1 cellular context compared by ENCODE assay signal in genomic region chr10:62492870-62493180, GRCh38.
TF ChIP-seq lines count a peak whose summit lies in the region.

No MANE protein-coding gene starts in this region.

TF ChIP-seq in GM23338, 12 proteins besides CTCF, POLR2A, EP300 and RAD21 (continued from another document):
- no peak for TF ChIP-seq ZNF462 (CRISPR knock-in tag; IDR thresholded peaks at IDR 0.05)
- no peak for TF ChIP-seq EZH2 (IDR thresholded peaks at IDR 0.05; ENCODE audit: low read depth, unreplicated experiment)
- TF ChIP-seq REST (IDR thresholded peaks at IDR 0.05; ENCODE audit: unreplicated experiment) = no peak
- no peak for TF ChIP-seq POLR2AphosphoS5 (IDR thresholded peaks at IDR 0.05; ENCODE audit: low read depth)
- TF ChIP-seq CREB1 (CRISPR knock-in tag; IDR thresholded peaks at IDR 0.05; ENCODE audit: low read depth) = no peak
- no peak for TF ChIP-seq ETS1 (IDR thresholded peaks at IDR 0.05)
